Comparison of ENCODE assay signal across 2 cellular contexts in genomic region chr15:62389887-62390792, GRCh38.
TF ChIP-seq lines count a peak whose summit lies in the region.

Gene TLN2, plus strand, starts transcription at chr15:62390550.

TF ChIP-seq in HEK293, 187 proteins besides CTCF, POLR2A, EP300 and RAD21 (continued from another document):
- no peak for TF ChIP-seq TSHZ1 (tag by site-specific recombination; IDR thresholded peaks at IDR 0.05; ENCODE audit: borderline replicate concordance)
- no peak for TF ChIP-seq ZNF501 (tag by site-specific recombination; IDR thresholded peaks at IDR 0.05)
- TF ChIP-seq ZBTB6 (tag by site-specific recombination; IDR thresholded peaks at IDR 0.05) = peak; percentile 73; the same call in 1 of the 2 replicates
- peak; percentile 77 for TF ChIP-seq ZNF335 (tag by site-specific recombination; conservative IDR thresholded peaks at IDR 0.05)
- 0 out of 2 replicates have a peak, but pooled peaks have one; percentile 38 for TF ChIP-seq ZBTB11 (tag by site-specific recombination; conservative IDR thresholded peaks at IDR 0.05; ENCODE audit: low read depth)
- TF ChIP-seq EGR2 (tag by site-specific recombination; IDR thresholded peaks at IDR 0.05; ENCODE audit: low read depth) = 0 out of 2 replicates have a peak, but pooled peaks have one; percentile 11
- TF ChIP-seq SCRT2 (tag by site-specific recombination; IDR thresholded peaks at IDR 0.05) = no peak
- TF ChIP-seq ZBTB7A (tag by site-specific recombination; IDR thresholded peaks at IDR 0.05; ENCODE audit: low read depth) = no peak
- no peak for TF ChIP-seq ZNF560 (tag by site-specific recombination; IDR thresholded peaks at IDR 0.05; ENCODE audit: borderline replicate concordance)
- peak; percentile 44; the same call in 1 of the 2 replicates for TF ChIP-seq PBX3 (CRISPR knock-in tag; IDR thresholded peaks at IDR 0.05)
- 0 out of 2 replicates have a peak, but pooled peaks have one; percentile 19 for TF ChIP-seq IKZF3 (tag by site-specific recombination; IDR thresholded peaks at IDR 0.05)
- no peak for TF ChIP-seq SP7 (tag by site-specific recombination; IDR thresholded peaks at IDR 0.05)
- no peak for TF ChIP-seq ZNF10 (tag by site-specific recombination; IDR thresholded peaks at IDR 0.05)
- TF ChIP-seq ZNF707 (tag by site-specific recombination; IDR thresholded peaks at IDR 0.05) = no peak
- no peak for TF ChIP-seq ZNF704 (tag by site-specific recombination; IDR thresholded peaks at IDR 0.05)

TF ChIP-seq in K562, 482 proteins besides CTCF, POLR2A, EP300 and RAD21 (continued from another document and continues in another):
- TF ChIP-seq ZMIZ1 (IDR thresholded peaks at IDR 0.05; ENCODE audit: low read depth in 2 of 2, low read length in 2 of 2) (peak in 1 of 2 experiments; percentile 47; a peak in 1 of 4 replicates), GABPA (tag; conservative IDR thresholded peaks at IDR 0.05; ENCODE audit: low read depth) (peak; percentile 93), MBD2 (IDR thresholded peaks at IDR 0.05; ENCODE audit: borderline replicate concordance, low read depth) (no peak), KDM1A (IDR thresholded peaks at IDR 0.05) (no peak), CLOCK (CRISPR knock-in tag; IDR thresholded peaks at IDR 0.05; ENCODE audit: borderline replicate concordance) (no peak), ZNF655 (CRISPR knock-in tag; IDR thresholded peaks at IDR 0.05) (no peak), ETV5 (CRISPR knock-in tag; IDR thresholded peaks at IDR 0.05; ENCODE audit: low read depth) (no peak), PHF20 (IDR thresholded peaks at IDR 0.05; ENCODE audit: partially characterized antibody) (peak; percentile 94), PHF8 (IDR thresholded peaks at IDR 0.05; ENCODE audit: borderline replicate concordance, low read length) (peak; percentile 100), DNMT1 (IDR thresholded peaks at IDR 0.05) (no peak), ZKSCAN1 (IDR thresholded peaks at IDR 0.05; ENCODE audit: low read depth, low read length) (no peak), HMGXB4 (CRISPR knock-in tag; IDR thresholded peaks at IDR 0.05) (no peak), RBFOX2 (IDR thresholded peaks at IDR 0.05; ENCODE audit: low read depth, low read length) (peak; percentile 89), RCOR1 (IDR thresholded peaks at IDR 0.05; ENCODE audit: borderline replicate concordance in 1 of 2, low read depth in 2 of 2, low read length in 2 of 2) (peak in 1 of 2 experiments; percentile 6; a peak in 1 of 4 replicates), RBBP5 (IDR thresholded peaks at IDR 0.05; ENCODE audit: borderline replicate concordance, insufficient read depth, low read length, poor library complexity, severe bottlenecking) (peak; percentile 78), ZNF75A (CRISPR knock-in tag; IDR thresholded peaks at IDR 0.05) (no peak), CCNT2 (IDR thresholded peaks at IDR 0.05; ENCODE audit: borderline replicate concordance, extremely low read depth, insufficient read length, low read depth, low read length) (peak; percentile 83), HNRNPL (IDR thresholded peaks at IDR 0.05; ENCODE audit: low read depth, low read length) (no peak), ELK3 (CRISPR knock-in tag; IDR thresholded peaks at IDR 0.05) (no peak), KDM5B (IDR thresholded peaks at IDR 0.05; ENCODE audit: insufficient replicate concordance, low read depth, low read length) (peak; percentile 97), GTF2A2 (tag; IDR thresholded peaks at IDR 0.05) (no peak), SMARCA5 (IDR thresholded peaks at IDR 0.05) (no peak), ZNF324 (CRISPR knock-in tag; IDR thresholded peaks at IDR 0.05) (no peak), MYC (IDR thresholded peaks at IDR 0.05; ENCODE audit: low read depth, low read length) (peak; percentile 77), MYC (CRISPR knock-in tag; IDR thresholded peaks at IDR 0.05; ENCODE audit: borderline replicate concordance, low read depth) (no peak), PYGO2 (tag; IDR thresholded peaks at IDR 0.05) (no peak), MYBL2 (IDR thresholded peaks at IDR 0.05; ENCODE audit: low read depth) (no peak), MYBL2 (CRISPR knock-in tag; IDR thresholded peaks at IDR 0.05; ENCODE audit: borderline replicate concordance) (no peak), PKNOX1 (IDR thresholded peaks at IDR 0.05) (no peak), ZBTB5 (IDR thresholded peaks at IDR 0.05) (no peak), TBP (optimal IDR thresholded peaks at IDR 0.05; ENCODE audit: low read depth, low read length) (peak; percentile 57), ATF7 (IDR thresholded peaks at IDR 0.05) (peak; percentile 67), POLR2B (IDR thresholded peaks at IDR 0.05; ENCODE audit: low read depth, partially characterized antibody) (peak; percentile 71), ZNF408 (CRISPR knock-in tag; IDR thresholded peaks at IDR 0.05; ENCODE audit: low read depth) (no peak), CEBPG (CRISPR knock-in tag; IDR thresholded peaks at IDR 0.05) (no peak), CEBPG (tag; conservative IDR thresholded peaks at IDR 0.05 in 1 of 2, IDR thresholded peaks at IDR 0.05 in 1 of 2) (no peak), SIX5 (IDR thresholded peaks at IDR 0.05; ENCODE audit: borderline replicate concordance in 1 of 2, insufficient read depth in 1 of 2, low read depth in 1 of 2, low read length in 2 of 2) (peak; percentile 9 to 29; a peak in 1 of 4 replicates), MAX (CRISPR knock-in tag; IDR thresholded peaks at IDR 0.05) (no peak), ZNF766 (CRISPR knock-in tag; conservative IDR thresholded peaks at IDR 0.05) (no peak), LARP7 (IDR thresholded peaks at IDR 0.05) (no peak), ZNF780A (CRISPR knock-in tag; IDR thresholded peaks at IDR 0.05) (no peak)
